ENCODE assay signal across 11 cellular contexts in genomic region chr3:71083726-71084131, GRCh38.
A peak's percentile ranks its signal among the peaks of the same experiment; 100 is the strongest.
DNase-seq lines count a peak whose midpoint lies in the region; ATAC-seq and TF ChIP-seq lines count a peak whose summit lies in the region.
"Had no signal": no experiment of that assay in that cellular context is flagged by ENCODE, and none has a peak within 500 bp of the region (broad histone marks: within the 10 kb centered on the region; RNA-seq: fewer than 3 reads in every experiment).

No MANE protein-coding gene starts in this region.

- peaks cover 0 to 2% (median 0%) of the 10 kb centered on the region in 5 donors for H3K9me3 Mint-ChIP-seq in CD8-positive, alpha-beta memory T cell

- no peak overlapping the region for H3K27ac ChIP-seq in CD8-positive, alpha-beta memory T cell (ENCODE audit: low read depth, low read length)
- H3K27ac ChIP-seq in OCI-LY3 (ENCODE audit: low read length), result peak overlapping the region; percentile 94
- peak overlapping the region in 1 of 3 donors; percentile 67 for H3K27ac ChIP-seq in right lobe of liver
- no peak overlapping the region for H3K27ac ChIP-seq in suprapubic skin
- H3K27ac ChIP-seq: GM23248, thoracic aorta had no signal

- no peak overlapping the region for H2AFZ ChIP-seq in OCI-LY3 (ENCODE audit: low read depth, low read length)
- H2AFZ ChIP-seq: GM23248 had no signal

- WGBS in right lobe of liver (ENCODE audit: insufficient coverage, low coverage, low lambda C conversion rate, missing lambda C conversion rate), result 49% methylated on average over 3 of the region's 3 CpGs
- WGBS in suprapubic skin, result 95% methylated on average over 3 of the region's 3 CpGs

- POLR2A ChIA-PET in CD8-positive, alpha-beta memory T cell (lab: Charles Lee), result interaction anchor here (1.1 kb wide), 1 partner anchor 18 kb away, joined by 3 read pairs; no protein-coding TSS in a partner anchor
- POLR2A ChIA-PET in HEK293T (lab: Yijun Ruan, JAX), result no interaction called here

- H3K9ac ChIP-seq in OCI-LY3 (ENCODE audit: low read length), result peak overlapping the region; percentile 73
- H3K9ac ChIP-seq: GM23248 had no signal

- TF ChIP-seq EP300 in suprapubic skin (IDR thresholded peaks at IDR 0.05), result no peak

- no peaks in the 10 kb centered on the region for H3K9me3 ChIP-seq in CD8-positive, alpha-beta memory T cell (ENCODE audit: low read length)
- peaks cover 4% of the 10 kb centered on the region; the same call in 1 of the 2 replicates for H3K9me3 ChIP-seq in OCI-LY3 (ENCODE audit: insufficient read depth, low read length)
- no peaks in the 10 kb centered on the region for H3K9me3 ChIP-seq in right lobe of liver
- H3K9me3 ChIP-seq in suprapubic skin, result no peaks in the 10 kb centered on the region
- H3K9me3 ChIP-seq: thoracic aorta had no signal

- peaks cover 82 to 95% (median 91%) of the 10 kb centered on the region in 3 donors for H3K4me1 Mint-ChIP-seq in CD8-positive, alpha-beta memory T cell

- peaks cover 84% of the 10 kb centered on the region for H3K79me2 ChIP-seq in OCI-LY3 (ENCODE audit: low read length)

- H3K4me3 Mint-ChIP-seq in CD8-positive, alpha-beta memory T cell, result peak overlapping the region in 2 of 7 donors; percentile 24 to 31

- peaks cover 3 to 27% (median 13%) of the 10 kb centered on the region in 3 donors for H3K36me3 Mint-ChIP-seq in CD8-positive, alpha-beta memory T cell

- TF ChIP-seq CTCF in GM13976 (IDR thresholded peaks at IDR 0.05; ENCODE audit: borderline replicate concordance, control extremely low read depth, extremely low read depth, insufficient read depth, missing control alignments) (no peak), OCI-LY3 (IDR thresholded peaks at IDR 0.05; ENCODE audit: low read depth, low read length) (no peak), right lobe of liver (IDR thresholded peaks at IDR 0.05) (no peak), suprapubic skin (IDR thresholded peaks at IDR 0.05) (no peak)

- H3K27ac Mint-ChIP-seq in CD8-positive, alpha-beta memory T cell, result peak overlapping the region; percentile 48 to 87 (median 79)

- no peaks in the 10 kb centered on the region for H3K27me3 Mint-ChIP-seq in CD8-positive, alpha-beta memory T cell

- no peaks in the 10 kb centered on the region for H3K27me3 ChIP-seq in CD8-positive, alpha-beta memory T cell (ENCODE audit: insufficient read depth, low read length, poor library complexity, severe bottlenecking)
- H3K27me3 ChIP-seq in OCI-LY3 (ENCODE audit: low read depth, low read length) (no peaks in the 10 kb centered on the region), right lobe of liver (no peaks in the 10 kb centered on the region), suprapubic skin (no peaks in the 10 kb centered on the region)

- H4K20me1 ChIP-seq in OCI-LY3 (ENCODE audit: insufficient read depth, low read length), result peaks cover 23% of the 10 kb centered on the region; the same call in 1 of the 2 replicates

- no peaks in the 10 kb centered on the region for H3K36me3 ChIP-seq in CD8-positive, alpha-beta memory T cell (ENCODE audit: insufficient read depth, low read length)
- H3K36me3 ChIP-seq in OCI-LY3 (replicated peaks; ENCODE audit: low read depth, low read length) (peaks cover 26% of the 10 kb centered on the region), right lobe of liver (no peaks in the 10 kb centered on the region), suprapubic skin (no peaks in the 10 kb centered on the region)
- H3K36me3 ChIP-seq: thoracic aorta had no signal

- peaks cover 75% of the 10 kb centered on the region for H3K4me1 ChIP-seq in CD8-positive, alpha-beta memory T cell (ENCODE audit: insufficient read depth, low read length)
- H3K4me1 ChIP-seq in OCI-LY3 (ENCODE audit: low read length), result peaks cover 90% of the 10 kb centered on the region
- peaks cover 0 to 29% (median 8%) of the 10 kb centered on the region in 4 donors for H3K4me1 ChIP-seq in right lobe of liver
- no peaks in the 10 kb centered on the region for H3K4me1 ChIP-seq in suprapubic skin

- no peak for DNase-seq in CD8-positive, alpha-beta memory T cell
- DNase-seq in GM13976 (ENCODE audit: low spot score), result peak; percentile 26
- peak in 1 of 3 donors; percentile 57 for DNase-seq in right lobe of liver
- no peak for DNase-seq in suprapubic skin (ENCODE audit: low spot score in 2 of 2)
- DNase-seq in SKM-1 (lab: John Stamatoyannopoulos, UW; ENCODE audit: unreplicated experiment), result no peak
- DNase-seq in HEK293T (ENCODE audit: extremely low spot score), result no peak
- DNase-seq: GM23248, NCI-H1105 treated with DMSO at 0.1 percent for 48 hours, NCI-H524 treated with DMSO at 0.1 percent for 48 hours had no signal

- no peak for TF ChIP-seq POLR2A in right lobe of liver (IDR thresholded peaks at IDR 0.05)
- no peak for TF ChIP-seq POLR2A in suprapubic skin (IDR thresholded peaks at IDR 0.05)

- in situ Hi-C loops in GM13976 (cut with MboI; ENCODE audit: low sequenced_read_pairs, unreplicated experiment), result no loop called here

- intact Hi-C loops in right lobe of liver (cut with DNase I), result no loop called here

- peak; percentile 60 to 85 (median 82) for ATAC-seq in right lobe of liver

- no peak overlapping the region for H3K4me3 ChIP-seq in CD8-positive, alpha-beta memory T cell (ENCODE audit: low read length)
- H3K4me3 ChIP-seq in OCI-LY3 (ENCODE audit: low read length), result peak overlapping the region; percentile 59
- no peak overlapping the region for H3K4me3 ChIP-seq in right lobe of liver
- H3K4me3 ChIP-seq in suprapubic skin, result no peak overlapping the region
- H3K4me3 ChIP-seq: GM23248, thoracic aorta had no signal

- CTCF ChIA-PET in CD8-positive, alpha-beta memory T cell (lab: Charles Lee), result no interaction called here
- CTCF ChIA-PET in HEK293T (lab: Yijun Ruan, JAX), result no interaction called here

- peak overlapping the region; percentile 73 for H3K4me2 ChIP-seq in OCI-LY3 (ENCODE audit: low read length)

TF ChIP-seq in HEK293T, 16 proteins besides CTCF, POLR2A, EP300 and RAD21:
- TF ChIP-seq TARDBP (IDR thresholded peaks at IDR 0.05) (no peak), SP1 (IDR thresholded peaks at IDR 0.05) (no peak), SUZ12 (IDR thresholded peaks at IDR 0.05) (no peak), L3MBTL2 (conservative IDR thresholded peaks at IDR 0.05) (no peak), PKNOX1 (IDR thresholded peaks at IDR 0.05) (no peak), ELF4 (IDR thresholded peaks at IDR 0.05) (no peak), BHLHE40 (IDR thresholded peaks at IDR 0.05; ENCODE audit: borderline replicate concordance) (no peak), FOXM1 (IDR thresholded peaks at IDR 0.05; ENCODE audit: borderline replicate concordance) (no peak), HDGF (IDR thresholded peaks at IDR 0.05; ENCODE audit: borderline replicate concordance) (no peak), FOXA1 (IDR thresholded peaks at IDR 0.05) (no peak), CTBP1 (IDR thresholded peaks at IDR 0.05; ENCODE audit: borderline replicate concordance) (no peak), FOXK2 (IDR thresholded peaks at IDR 0.05) (no peak), ARNT (IDR thresholded peaks at IDR 0.05) (no peak), NFRKB (IDR thresholded peaks at IDR 0.05) (no peak), LEF1 (IDR thresholded peaks at IDR 0.05; ENCODE audit: borderline replicate concordance) (no peak), ZNF384 (IDR thresholded peaks at IDR 0.05) (no peak)
